Comparison of ENCODE assay signal across 8 cellular contexts in genomic region chr5:83077662-83078261, GRCh38. TPM values are rescaled to one million over a fixed set of nuclear protein-coding genes. Genes with fewer than 3 reads are reported as not detected.
DNase-seq lines count a peak whose midpoint lies in the region; ATAC-seq lines count a peak whose summit lies in the region.

No MANE protein-coding gene starts in this region.

- H3K36me3 ChIP-seq in effector memory CD4-positive, alpha-beta T cell (ENCODE audit: control insufficient read depth, insufficient read depth, low read length), result no peaks in the 10 kb centered on the region
- H3K36me3 ChIP-seq in muscle layer of duodenum (ENCODE audit: control insufficient read depth in 1 of 2, insufficient read depth in 2 of 2, low read length in 2 of 2), result no peaks in the 10 kb centered on the region

- H3K4me3 ChIP-seq in effector memory CD4-positive, alpha-beta T cell (ENCODE audit: insufficient read depth, low read depth, low read length, poor library complexity, severe bottlenecking), result peak overlapping the region; percentile 89
- peak overlapping the region; percentile 92 to 98 for H3K4me3 ChIP-seq in muscle layer of duodenum (ENCODE audit: low read depth in 1 of 2, low read length in 2 of 2)

- ATAC-seq in GM18867 (IDR thresholded peaks at IDR 0.05; ENCODE audit: unreplicated experiment), result peak; percentile 3
- ATAC-seq in HG03095 (IDR thresholded peaks at IDR 0.05; ENCODE audit: unreplicated experiment), result peak; percentile 6

- no peaks in the 10 kb centered on the region for H3K9me3 ChIP-seq in effector memory CD4-positive, alpha-beta T cell (ENCODE audit: control insufficient read depth, low read length)
- H3K9me3 ChIP-seq in muscle layer of duodenum (ENCODE audit: control insufficient read depth in 1 of 2, low read length in 2 of 2), result no peaks in the 10 kb centered on the region

- H3K27me3 ChIP-seq in effector memory CD4-positive, alpha-beta T cell (replicated peaks; ENCODE audit: control insufficient read depth, insufficient read depth, low read length, poor library complexity, severe bottlenecking), result no peaks in the 10 kb centered on the region
- H3K27me3 ChIP-seq in muscle layer of duodenum (ENCODE audit: low read depth, low read length), result no peaks in the 10 kb centered on the region

- in situ Hi-C loops in SK-MEL-5 (cut with HindIII; ENCODE audit: low pct_unique_long_range_greater_than_20kb, low sequenced_read_pairs), result no loop called here

- peak overlapping the region; percentile 78 for H3K27ac ChIP-seq in effector memory CD4-positive, alpha-beta T cell (ENCODE audit: insufficient read depth, low read length, poor library complexity, severe bottlenecking)
- H3K27ac ChIP-seq in muscle layer of duodenum (ENCODE audit: low read length), result peak overlapping the region; percentile 90

- DNase-seq in AG08395 (ENCODE audit: low spot score), result peak; percentile 21
- peak; percentile 51 for DNase-seq in SK-MEL-5 (ENCODE audit: low read depth, low spot score)
- DNase-seq in effector memory CD4-positive, alpha-beta T cell, result peak in 1 of 3 donors; percentile 9
- no peak for DNase-seq in middle frontal gyrus (ENCODE audit: extremely low spot score, low spot score)
- DNase-seq in pons (ENCODE audit: low spot score), result no peak

- peaks cover 12% of the 10 kb centered on the region for H3K4me1 ChIP-seq in effector memory CD4-positive, alpha-beta T cell (ENCODE audit: control insufficient read depth, insufficient read depth, low read length, poor library complexity, severe bottlenecking)
- H3K4me1 ChIP-seq in muscle layer of duodenum (ENCODE audit: control insufficient read depth in 1 of 2, insufficient read depth in 2 of 2, low read length in 2 of 2), result peaks cover 11 to 34% of the 10 kb centered on the region in 2 donors

RNA-seq across cellular contexts. Expression of gene XRCC4, which starts 0.4 kb away (rescaled TPM):
- 20.4 and 21.1 TPM in 2 replicates for total RNA-seq in SK-MEL-5 (2014; rRNA removed; shearing (Covaris generic))
- 13.7 and 16.7 TPM in 2 replicates for polyA plus RNA-seq in SK-MEL-5 (2015; cell fraction: cytosol; rRNA removed)
- 6.5 and 14.3 TPM in 2 replicates for polyA plus RNA-seq in SK-MEL-5 (2015; cell fraction: nucleus; rRNA removed)

RNA-seq across cellular contexts. Expression of gene TMEM167A, which starts 0.6 kb away (rescaled TPM):
- total RNA-seq in SK-MEL-5 (2014; rRNA removed; shearing (Covaris generic)), result 101 and 102 TPM in 2 replicates
- 60.6 and 72.8 TPM in 2 replicates for polyA plus RNA-seq in SK-MEL-5 (2015; cell fraction: cytosol; rRNA removed)
- 139 and 166 TPM in 2 replicates for polyA plus RNA-seq in SK-MEL-5 (2015; cell fraction: nucleus; rRNA removed)

Comparison
In these comparisons a context has a peak if more than half of its experiments do, and no peak if none do; other contexts are left out.
1. DNase-seq: peak in AG08395 (single experiment) and SK-MEL-5 (single experiment); none in middle frontal gyrus (single experiment) and pons (single experiment).